In the genomic region with DNA sequence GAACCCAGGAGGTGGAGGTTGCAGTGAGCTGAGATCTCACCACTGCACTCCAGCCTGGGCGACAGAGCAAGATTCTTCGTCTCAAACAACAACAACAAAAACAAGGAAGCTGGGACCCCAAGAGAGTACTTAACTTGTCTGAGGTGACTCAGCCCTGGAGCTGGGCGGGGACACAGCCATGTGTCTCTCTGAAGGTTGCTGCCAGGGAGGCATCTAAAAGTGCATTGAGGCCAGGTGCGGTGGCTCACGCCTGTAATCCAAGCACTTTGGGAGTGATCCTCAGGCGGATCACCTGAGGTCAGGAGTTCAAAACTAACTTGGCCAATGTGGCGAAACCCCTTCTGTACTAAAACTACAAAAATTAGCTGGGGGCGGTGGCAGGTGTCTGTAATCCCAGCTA, we compare ENCODE assay signal across 1 cellular context.
TF ChIP-seq lines count a peak whose summit lies in the region.

No MANE protein-coding gene starts in this region.

TF ChIP-seq in SK-N-SH treated with all-trans-retinoic acid at 6 μM for 48 hours, 23 proteins besides CTCF, POLR2A, EP300 and RAD21:
- TF ChIP-seq, protein P1, sequence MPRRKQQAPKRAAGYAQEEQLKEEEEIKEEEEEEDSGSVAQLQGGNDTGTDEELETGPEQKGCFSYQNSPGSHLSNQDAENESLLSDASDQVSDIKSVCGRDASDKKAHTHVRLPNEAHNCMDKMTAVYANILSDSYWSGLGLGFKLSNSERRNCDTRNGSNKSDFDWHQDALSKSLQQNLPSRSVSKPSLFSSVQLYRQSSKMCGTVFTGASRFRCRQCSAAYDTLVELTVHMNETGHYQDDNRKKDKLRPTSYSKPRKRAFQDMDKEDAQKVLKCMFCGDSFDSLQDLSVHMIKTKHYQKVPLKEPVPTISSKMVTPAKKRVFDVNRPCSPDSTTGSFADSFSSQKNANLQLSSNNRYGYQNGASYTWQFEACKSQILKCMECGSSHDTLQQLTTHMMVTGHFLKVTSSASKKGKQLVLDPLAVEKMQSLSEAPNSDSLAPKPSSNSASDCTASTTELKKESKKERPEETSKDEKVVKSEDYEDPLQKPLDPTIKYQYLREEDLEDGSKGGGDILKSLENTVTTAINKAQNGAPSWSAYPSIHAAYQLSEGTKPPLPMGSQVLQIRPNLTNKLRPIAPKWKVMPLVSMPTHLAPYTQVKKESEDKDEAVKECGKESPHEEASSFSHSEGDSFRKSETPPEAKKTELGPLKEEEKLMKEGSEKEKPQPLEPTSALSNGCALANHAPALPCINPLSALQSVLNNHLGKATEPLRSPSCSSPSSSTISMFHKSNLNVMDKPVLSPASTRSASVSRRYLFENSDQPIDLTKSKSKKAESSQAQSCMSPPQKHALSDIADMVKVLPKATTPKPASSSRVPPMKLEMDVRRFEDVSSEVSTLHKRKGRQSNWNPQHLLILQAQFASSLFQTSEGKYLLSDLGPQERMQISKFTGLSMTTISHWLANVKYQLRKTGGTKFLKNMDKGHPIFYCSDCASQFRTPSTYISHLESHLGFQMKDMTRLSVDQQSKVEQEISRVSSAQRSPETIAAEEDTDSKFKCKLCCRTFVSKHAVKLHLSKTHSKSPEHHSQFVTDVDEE (CRISPR knock-in tag; IDR thresholded peaks at IDR 0.05): no peak
- TF ChIP-seq, protein P2, sequence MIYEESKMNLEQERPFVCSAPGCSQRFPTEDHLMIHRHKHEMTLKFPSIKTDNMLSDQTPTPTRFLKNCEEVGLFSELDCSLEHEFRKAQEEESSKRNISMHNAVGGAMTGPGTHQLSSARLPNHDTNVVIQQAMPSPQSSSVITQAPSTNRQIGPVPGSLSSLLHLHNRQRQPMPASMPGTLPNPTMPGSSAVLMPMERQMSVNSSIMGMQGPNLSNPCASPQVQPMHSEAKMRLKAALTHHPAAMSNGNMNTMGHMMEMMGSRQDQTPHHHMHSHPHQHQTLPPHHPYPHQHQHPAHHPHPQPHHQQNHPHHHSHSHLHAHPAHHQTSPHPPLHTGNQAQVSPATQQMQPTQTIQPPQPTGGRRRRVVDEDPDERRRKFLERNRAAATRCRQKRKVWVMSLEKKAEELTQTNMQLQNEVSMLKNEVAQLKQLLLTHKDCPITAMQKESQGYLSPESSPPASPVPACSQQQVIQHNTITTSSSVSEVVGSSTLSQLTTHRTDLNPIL (CRISPR knock-in tag; IDR thresholded peaks at IDR 0.05; ENCODE audit: low read depth): no peak
- TF ChIP-seq ESRRG (CRISPR knock-in tag; IDR thresholded peaks at IDR 0.05) (no peak), RARB (CRISPR knock-in tag; IDR thresholded peaks at IDR 0.05) (no peak), ZFP3 (CRISPR knock-in tag; IDR thresholded peaks at IDR 0.05) (no peak), ZNF70 (CRISPR knock-in tag; IDR thresholded peaks at IDR 0.05) (no peak), BACH2 (CRISPR knock-in tag; IDR thresholded peaks at IDR 0.05; ENCODE audit: borderline replicate concordance) (no peak), ZNF8 (CRISPR knock-in tag; IDR thresholded peaks at IDR 0.05) (no peak), ZFP30 (CRISPR knock-in tag; IDR thresholded peaks at IDR 0.05) (no peak), PPARA (CRISPR knock-in tag; IDR thresholded peaks at IDR 0.05; ENCODE audit: borderline replicate concordance) (no peak), OSR1 (CRISPR knock-in tag; IDR thresholded peaks at IDR 0.05) (no peak)
- TF ChIP-seq, protein P3, sequence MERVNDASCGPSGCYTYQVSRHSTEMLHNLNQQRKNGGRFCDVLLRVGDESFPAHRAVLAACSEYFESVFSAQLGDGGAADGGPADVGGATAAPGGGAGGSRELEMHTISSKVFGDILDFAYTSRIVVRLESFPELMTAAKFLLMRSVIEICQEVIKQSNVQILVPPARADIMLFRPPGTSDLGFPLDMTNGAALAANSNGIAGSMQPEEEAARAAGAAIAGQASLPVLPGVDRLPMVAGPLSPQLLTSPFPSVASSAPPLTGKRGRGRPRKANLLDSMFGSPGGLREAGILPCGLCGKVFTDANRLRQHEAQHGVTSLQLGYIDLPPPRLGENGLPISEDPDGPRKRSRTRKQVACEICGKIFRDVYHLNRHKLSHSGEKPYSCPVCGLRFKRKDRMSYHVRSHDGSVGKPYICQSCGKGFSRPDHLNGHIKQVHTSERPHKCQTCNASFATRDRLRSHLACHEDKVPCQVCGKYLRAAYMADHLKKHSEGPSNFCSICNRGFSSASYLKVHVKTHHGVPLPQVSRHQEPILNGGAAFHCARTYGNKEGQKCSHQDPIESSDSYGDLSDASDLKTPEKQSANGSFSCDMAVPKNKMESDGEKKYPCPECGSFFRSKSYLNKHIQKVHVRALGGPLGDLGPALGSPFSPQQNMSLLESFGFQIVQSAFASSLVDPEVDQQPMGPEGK (CRISPR knock-in tag; IDR thresholded peaks at IDR 0.05; ENCODE audit: borderline replicate concordance): no peak
- TF ChIP-seq, protein P4, sequence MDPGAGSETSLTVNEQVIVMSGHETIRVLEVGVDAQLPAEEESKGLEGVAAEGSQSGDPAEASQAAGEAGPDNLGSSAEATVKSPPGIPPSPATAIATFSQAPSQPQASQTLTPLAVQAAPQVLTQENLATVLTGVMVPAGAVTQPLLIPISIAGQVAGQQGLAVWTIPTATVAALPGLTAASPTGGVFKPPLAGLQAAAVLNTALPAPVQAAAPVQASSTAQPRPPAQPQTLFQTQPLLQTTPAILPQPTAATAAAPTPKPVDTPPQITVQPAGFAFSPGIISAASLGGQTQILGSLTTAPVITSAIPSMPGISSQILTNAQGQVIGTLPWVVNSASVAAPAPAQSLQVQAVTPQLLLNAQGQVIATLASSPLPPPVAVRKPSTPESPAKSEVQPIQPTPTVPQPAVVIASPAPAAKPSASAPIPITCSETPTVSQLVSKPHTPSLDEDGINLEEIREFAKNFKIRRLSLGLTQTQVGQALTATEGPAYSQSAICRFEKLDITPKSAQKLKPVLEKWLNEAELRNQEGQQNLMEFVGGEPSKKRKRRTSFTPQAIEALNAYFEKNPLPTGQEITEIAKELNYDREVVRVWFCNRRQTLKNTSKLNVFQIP (CRISPR knock-in tag; IDR thresholded peaks at IDR 0.05; ENCODE audit: borderline replicate concordance, low read depth): no peak
- TF ChIP-seq, protein P5, sequence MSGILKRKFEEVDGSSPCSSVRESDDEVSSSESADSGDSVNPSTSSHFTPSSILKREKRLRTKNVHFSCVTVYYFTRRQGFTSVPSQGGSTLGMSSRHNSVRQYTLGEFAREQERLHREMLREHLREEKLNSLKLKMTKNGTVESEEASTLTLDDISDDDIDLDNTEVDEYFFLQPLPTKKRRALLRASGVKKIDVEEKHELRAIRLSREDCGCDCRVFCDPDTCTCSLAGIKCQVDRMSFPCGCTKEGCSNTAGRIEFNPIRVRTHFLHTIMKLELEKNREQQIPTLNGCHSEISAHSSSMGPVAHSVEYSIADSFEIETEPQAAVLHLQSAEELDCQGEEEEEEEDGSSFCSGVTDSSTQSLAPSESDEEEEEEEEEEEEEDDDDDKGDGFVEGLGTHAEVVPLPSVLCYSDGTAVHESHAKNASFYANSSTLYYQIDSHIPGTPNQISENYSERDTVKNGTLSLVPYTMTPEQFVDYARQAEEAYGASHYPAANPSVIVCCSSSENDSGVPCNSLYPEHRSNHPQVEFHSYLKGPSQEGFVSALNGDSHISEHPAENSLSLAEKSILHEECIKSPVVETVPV (CRISPR knock-in tag; IDR thresholded peaks at IDR 0.05): no peak
